In the genomic region with DNA sequence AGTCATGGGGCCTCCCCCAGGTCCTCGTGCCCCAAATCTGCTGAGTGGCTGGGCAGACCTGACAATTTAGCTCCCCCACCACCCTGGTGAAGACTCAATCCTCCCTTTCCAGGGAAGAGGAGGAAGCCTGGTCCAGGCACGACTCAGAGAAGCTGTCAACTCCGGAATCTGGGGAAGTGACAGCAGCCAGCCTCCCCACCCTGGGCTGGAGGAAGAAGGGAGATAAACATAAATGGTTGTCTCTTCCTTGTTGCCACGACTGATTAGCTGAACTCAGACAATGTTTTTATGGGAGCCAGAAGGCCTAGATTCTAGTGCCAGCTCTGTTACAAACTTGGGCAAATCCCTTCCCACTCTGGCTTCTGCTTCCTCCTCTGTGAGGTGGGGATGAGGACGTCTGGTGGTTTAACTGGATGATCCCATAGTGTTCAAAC, we compare ENCODE assay signal across 11 cellular contexts. TPM values are rescaled to one million over a fixed set of nuclear protein-coding genes. Genes with fewer than 3 reads are reported as not detected.
DNase-seq lines count a peak whose midpoint lies in the region; ATAC-seq and TF ChIP-seq lines count a peak whose summit lies in the region.
"Had no signal": no experiment of that assay in that cellular context is flagged by ENCODE, and none has a peak within 500 bp of the region (broad histone marks: within the 10 kb centered on the region; RNA-seq: fewer than 3 reads in every experiment).

No MANE protein-coding gene starts in this region.

- ATAC-seq in GM21526 (IDR thresholded peaks at IDR 0.05; ENCODE audit: low FRiP score, unreplicated experiment) (no peak), HG03095 (IDR thresholded peaks at IDR 0.05; ENCODE audit: unreplicated experiment) (no peak)

- no peaks in the 10 kb centered on the region for H4K20me1 ChIP-seq in Loucy (ENCODE audit: insufficient read depth, low read length, poor library complexity, severe bottlenecking)

- no peaks in the 10 kb centered on the region for H3K27me3 ChIP-seq in Loucy (ENCODE audit: insufficient read depth, low read length, poor library complexity, severe bottlenecking)
- H3K27me3 ChIP-seq in esophagus muscularis mucosa: no peaks in the 10 kb centered on the region

- intact Hi-C loops in esophagus muscularis mucosa (cut with DNase I): no loop called here

- H3K4me2 ChIP-seq in Loucy (ENCODE audit: low read depth, low read length, poor library complexity, severe bottlenecking): peak overlapping the region; percentile 6

- H3K9ac ChIP-seq in Loucy (ENCODE audit: low read depth, low read length, poor library complexity, severe bottlenecking): peak overlapping the region; percentile 2

- H3K9me3 ChIP-seq in Loucy (ENCODE audit: insufficient read depth, low read depth, low read length) (no peaks in the 10 kb centered on the region), esophagus muscularis mucosa (no peaks in the 10 kb centered on the region)

- H3K27ac Mint-ChIP-seq in osteocyte (ENCODE audit: unreplicated experiment): no peak overlapping the region
- H3K27ac Mint-ChIP-seq: mesothelial cell of epicardium had no signal

- peak overlapping the region; percentile 64 to 97 (median 82) for H3K27ac ChIP-seq in esophagus muscularis mucosa (replicated peaks in 1 of 4)

- H3K4me3 ChIP-seq in Loucy (ENCODE audit: low read length, poor library complexity, severe bottlenecking): no peak overlapping the region
- peak overlapping the region in 1 of 4 donors; percentile 1 for H3K4me3 ChIP-seq in esophagus muscularis mucosa

- TF ChIP-seq CTCF in Loucy (conservative IDR thresholded peaks at IDR 0.05; ENCODE audit: low read length) (no peak), esophagus muscularis mucosa (IDR thresholded peaks at IDR 0.05) (no peak), osteocyte (IDR thresholded peaks at IDR 0.05) (no peak)

- no peak overlapping the region for H2AFZ ChIP-seq in Loucy (ENCODE audit: low read length)

- WGBS in esophagus muscularis mucosa: 10% methylated on average over 5 of the region's 5 CpGs

- peaks cover 8% of the 10 kb centered on the region for H3K27me3 Mint-ChIP-seq in osteocyte (ENCODE audit: unreplicated experiment)

- no peak for TF ChIP-seq EP300 in esophagus muscularis mucosa (IDR thresholded peaks at IDR 0.05)

- H3K79me2 ChIP-seq in Loucy (ENCODE audit: insufficient read depth, low read length): peaks cover 42% of the 10 kb centered on the region

- peak; percentile 35 for DNase-seq in Ammon's horn (ENCODE audit: low spot score)
- DNase-seq in esophagus muscularis mucosa (ENCODE audit: extremely low spot score): peak; percentile 90
- DNase-seq in osteocyte (ENCODE audit: extremely low spot score, unreplicated experiment): peak; percentile 46
- DNase-seq in SK-N-DZ (ENCODE audit: low spot score): no peak
- no peak for DNase-seq in RKO (ENCODE audit: low spot score)
- DNase-seq: H7, NCI-H2029 treated with DMSO at 0.1 percent for 48 hours had no signal

- no peaks in the 10 kb centered on the region for H3K36me3 ChIP-seq in Loucy (ENCODE audit: insufficient read depth, low read length)
- H3K36me3 ChIP-seq in esophagus muscularis mucosa: peaks cover 0 to 6% (median 0%) of the 10 kb centered on the region in 4 donors

- H3K36me3 Mint-ChIP-seq in osteocyte (ENCODE audit: unreplicated experiment): no peaks in the 10 kb centered on the region
- H3K36me3 Mint-ChIP-seq: mesothelial cell of epicardium had no signal

- no peaks in the 10 kb centered on the region for H3K9me2 ChIP-seq in Loucy (replicated peaks; ENCODE audit: low read depth, low read length)

- no peaks in the 10 kb centered on the region for H3K4me1 Mint-ChIP-seq in osteocyte (ENCODE audit: unreplicated experiment)

- H3K4me1 ChIP-seq in Loucy (ENCODE audit: insufficient read depth, low read length, poor library complexity, severe bottlenecking): peaks cover 35% of the 10 kb centered on the region
- peaks cover 58 to 73% (median 62%) of the 10 kb centered on the region in 4 donors for H3K4me1 ChIP-seq in esophagus muscularis mucosa

- no peaks in the 10 kb centered on the region for H3K9me3 Mint-ChIP-seq in osteocyte (ENCODE audit: unreplicated experiment)
- H3K9me3 Mint-ChIP-seq: mesothelial cell of epicardium had no signal

- H3F3A ChIP-seq in Loucy (ENCODE audit: low read depth): peaks cover 9% of the 10 kb centered on the region; the same call in 1 of the 2 replicates

- TF ChIP-seq POLR2A in esophagus muscularis mucosa (IDR thresholded peaks at IDR 0.05; ENCODE audit: low read depth): no peak

- H3K4me3 Mint-ChIP-seq in osteocyte (ENCODE audit: unreplicated experiment): no peak overlapping the region
- H3K4me3 Mint-ChIP-seq: mesothelial cell of epicardium had no signal

RNA-seq across cellular contexts. Expression of a gene that starts 15.4 kb away (rescaled TPM):
- total RNA-seq in esophagus muscularis mucosa (100 to 1,000 TPM; 217 to 341 (median 285) TPM), osteocyte (0.78 and 1.7 TPM in 2 replicates)
- polyA plus RNA-seq in SK-N-DZ (2014; cell fraction: cytosol; rRNA removed): 0.06 TPM in 1 of 2 replicates, not detected in the other
- polyA plus RNA-seq in SK-N-DZ (2014; cell fraction: nucleus; rRNA removed): not detected in 2 replicates

RNA-seq across cellular contexts. Expression of a gene that starts 44.5 kb away (rescaled TPM):
- total RNA-seq in esophagus muscularis mucosa: 10 to 100 TPM; 28.3 to 32.0 (median 30.1) TPM
- total RNA-seq in osteocyte: 28.2 and 30.2 TPM in 2 replicates
- 7.3 and 11.9 TPM in 2 replicates for polyA plus RNA-seq in SK-N-DZ (2014; cell fraction: cytosol; rRNA removed)
- 1.3 and 3.5 TPM in 2 replicates for polyA plus RNA-seq in SK-N-DZ (2014; cell fraction: nucleus; rRNA removed)

RNA-seq across cellular contexts. Expression of a gene that starts 50.9 kb away (rescaled TPM):
- total RNA-seq in esophagus muscularis mucosa (100 to 1,000 TPM; 232 to 442 (median 374) TPM), osteocyte (245 and 254 TPM in 2 replicates)
- polyA plus RNA-seq in SK-N-DZ (2014; cell fraction: cytosol; rRNA removed): 82.5 and 86.8 TPM in 2 replicates
- 62.4 and 66.7 TPM in 2 replicates for polyA plus RNA-seq in SK-N-DZ (2014; cell fraction: nucleus; rRNA removed)

Comparison
In these comparisons a context has a peak if more than half of its experiments do, and no peak if none do; other contexts are left out.
1. DNase-seq: peak in Ammon's horn (single experiment), esophagus muscularis mucosa (single experiment) and osteocyte (single experiment); none in SK-N-DZ (single experiment) and RKO (single experiment).
2. RNA of a gene that starts 15.4 kb away (total RNA-seq): 217 to 341 TPM in esophagus muscularis mucosa; 0.78 to 1.7 TPM in osteocyte; every median in the first group is over 10 times any median in the second.